9 cellular contexts compared by ENCODE assay signal in the genomic region with DNA sequence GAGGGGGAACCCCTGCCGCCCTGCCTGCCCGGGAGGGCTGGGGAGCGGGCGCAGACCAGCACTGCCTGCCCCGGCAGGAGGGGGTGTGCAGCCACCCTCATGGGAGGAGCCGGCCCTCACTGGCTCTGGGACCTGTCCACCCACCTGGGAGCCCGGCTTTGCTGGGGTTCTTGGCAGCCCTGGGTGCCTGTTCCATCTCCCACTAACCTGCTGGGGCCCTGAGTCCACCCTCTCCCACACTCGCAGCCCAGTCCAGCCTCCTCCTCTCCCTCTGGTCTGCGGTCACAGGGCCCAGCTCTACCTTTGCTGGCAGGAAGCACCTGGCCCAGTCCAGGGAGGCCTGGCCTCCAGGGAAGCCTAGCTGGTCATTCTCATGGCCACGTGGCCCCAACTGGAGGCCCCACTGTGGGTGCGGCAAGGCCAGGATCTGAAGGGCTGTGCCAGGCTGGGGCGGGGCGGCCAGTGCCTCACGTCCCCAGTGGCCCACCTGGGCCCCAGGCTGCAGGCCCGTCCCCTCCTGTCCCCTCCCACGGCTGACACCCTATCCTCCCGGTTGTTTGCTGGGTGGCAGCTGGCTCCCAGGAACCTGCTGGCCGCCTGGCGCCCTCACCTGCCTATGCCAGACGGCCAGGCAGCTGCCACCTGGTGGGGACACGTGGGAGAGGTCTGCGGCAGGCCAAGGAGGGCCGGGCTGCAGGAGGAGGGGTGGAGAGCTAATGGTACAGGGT. TPM values are rescaled to one million over a fixed set of nuclear protein-coding genes. Genes with fewer than 3 reads are reported as not detected.
DNase-seq lines count a peak whose midpoint lies in the region; ATAC-seq and TF ChIP-seq lines count a peak whose summit lies in the region.
"Had no signal": no experiment of that assay in that cellular context is flagged by ENCODE, and none has a peak within 500 bp of the region (broad histone marks: within the 10 kb centered on the region; RNA-seq: fewer than 3 reads in every experiment).

A gene (minus strand): TSS at position 393 of the 728 bp plus-strand sequence. CDS start 721 bp downstream, outside the sequence.

- peak; percentile 48 for TF ChIP-seq RAD21 in SK-N-SH (IDR thresholded peaks at IDR 0.05; ENCODE audit: low read length)

- TF ChIP-seq CTCF in SK-N-SH (IDR thresholded peaks at IDR 0.05) = peak; percentile 53

- H3K27me3 ChIP-seq in MG63 = no peaks in the 10 kb centered on the region
- H3K27me3 ChIP-seq in SK-N-SH (ENCODE audit: insufficient read depth) = no peaks in the 10 kb centered on the region
- H3K27me3 ChIP-seq in mucosa of stomach (ENCODE audit: control insufficient read depth, insufficient read depth, low read length) = no peaks in the 10 kb centered on the region

- TF ChIP-seq EP300 in SK-N-SH (IDR thresholded peaks at IDR 0.05; ENCODE audit: borderline replicate concordance in 1 of 2, low read depth in 1 of 2, low read length in 1 of 2) = no peak

- peak within 1 kb of the TSS; percentile 48; the same call in 1 of the 2 replicates for H3K4me2 ChIP-seq in SK-N-SH

- H3K36me3 ChIP-seq in MG63 (no peaks in the 10 kb centered on the region), SK-N-SH (replicated peaks in 1 of 2; ENCODE audit: control insufficient read depth in 1 of 2, insufficient read depth in 2 of 2, low read length in 1 of 2) (no peaks in the 10 kb centered on the region), mucosa of stomach (ENCODE audit: control insufficient read depth, insufficient read depth, low read length) (no peaks in the 10 kb centered on the region)

- no peaks in the 10 kb centered on the region for H3K9me2 ChIP-seq in SK-N-SH

- peak within 1 kb of the TSS in 1 of 2 experiments; percentile 16; a peak in 1 of 4 replicates for H3K27ac ChIP-seq in SK-N-SH (ENCODE audit: low read depth in 2 of 2, low read length in 1 of 2)

- peak within 1 kb of the TSS; percentile 79 for H2AFZ ChIP-seq in SK-N-SH (ENCODE audit: low read depth)

- no peaks in the 10 kb centered on the region for H4K20me1 ChIP-seq in SK-N-SH (ENCODE audit: insufficient read depth)

- H3K9ac ChIP-seq in SK-N-SH (peak within 1 kb of the TSS; percentile 51; the same call in 1 of the 2 replicates), mucosa of stomach (ENCODE audit: low read length) (peak within 1 kb of the TSS; percentile 73)

- H3K4me1 ChIP-seq in SK-N-SH (ENCODE audit: control insufficient read depth in 1 of 2, insufficient read depth in 2 of 2, low read depth in 1 of 2, low read length in 1 of 2) (peaks cover 14% of the 10 kb centered on the region in 2 experiments; a peak in 3 of 4 replicates), mucosa of stomach (ENCODE audit: control insufficient read depth, insufficient read depth, low read length) (peaks cover 51% of the 10 kb centered on the region)

- no peak within 1 kb of the TSS for H3K4me3 ChIP-seq in MG63
- H3K4me3 ChIP-seq in SK-N-SH (ENCODE audit: low read depth in 2 of 2, low read length in 1 of 2) = no peak within 1 kb of the TSS
- peak within 1 kb of the TSS; percentile 46 for H3K4me3 ChIP-seq in mucosa of stomach (ENCODE audit: low read length)

- H3K79me2 ChIP-seq in SK-N-SH (ENCODE audit: insufficient read depth) = no peaks in the 10 kb centered on the region

- peaks cover 12% of the 10 kb centered on the region for H3F3A ChIP-seq in SK-N-SH (replicated peaks; ENCODE audit: insufficient read depth)

- peak; percentile 88 for DNase-seq in DMS79 treated with DMSO at 0.1 percent for 48 hours (lab: John Stamatoyannopoulos, UW)
- peak; percentile 25 for DNase-seq in MG63
- peak; percentile 88 for DNase-seq in SK-N-SH
- peak; percentile 72 for DNase-seq in cerebellum (ENCODE audit: low spot score)
- DNase-seq: natural killer cell had no signal

- H3K9me3 ChIP-seq in MG63 (no peaks in the 10 kb centered on the region), SK-N-SH (no peaks in the 10 kb centered on the region), mucosa of stomach (ENCODE audit: control insufficient read depth, low read length) (no peaks in the 10 kb centered on the region)

- POLR2A ChIA-PET in SK-N-SH (lab: Yijun Ruan, JAX) = interaction anchor here (0.6 to 0.7 kb wide), 2 partner anchors 11 to 841 kb away, joined by 3 read pairs; no protein-coding TSS in a partner anchor

- CTCF ChIA-PET in SK-N-SH (lab: Yijun Ruan, JAX) = interaction anchor here (0.6 to 3.4 kb wide), 22 partner anchors 9 to 674 kb away, joined by 3 to 24 read pairs (median 4); no protein-coding TSS in a partner anchor

- ATAC-seq in HG03045 (IDR thresholded peaks at IDR 0.05; ENCODE audit: unreplicated experiment) (no peak), GM19035 (IDR thresholded peaks at IDR 0.05; ENCODE audit: unreplicated experiment) (no peak), HG02852 (IDR thresholded peaks at IDR 0.05; ENCODE audit: unreplicated experiment) (no peak)

- 75% methylated on average over 9 of the region's 23 CpGs for WGBS in SK-N-SH (ENCODE audit: low lambda C conversion rate)

TF ChIP-seq in SK-N-SH, 30 proteins besides CTCF, POLR2A, EP300 and RAD21:
- TF ChIP-seq TEAD4 (IDR thresholded peaks at IDR 0.05; ENCODE audit: borderline replicate concordance, insufficient read depth) (no peak), SMC3 (IDR thresholded peaks at IDR 0.05; ENCODE audit: low read depth, low read length) (peak; percentile 61)

RNA-seq across cellular contexts. Expression of the gene that starts here (rescaled TPM):
- not detected in 2 replicates for total RNA-seq in MG63 (2014; rRNA removed; shearing (Covaris generic); ENCODE audit: low replicate concordance)
- 1.5 and 1.8 TPM in 2 replicates for polyA plus RNA-seq in SK-N-SH (2012; rRNA removed)
- polyA plus RNA-seq in SK-N-SH (2012; cell fraction: cytosol; rRNA removed) = 0.43 and 0.46 TPM in 2 replicates
- polyA plus RNA-seq in SK-N-SH (2012; cell fraction: nucleus; rRNA removed) = 6.5 and 6.7 TPM in 2 replicates
- total RNA-seq in cerebellum = 0.18 TPM

Comparison
In these comparisons a context has a peak if more than half of its experiments do, and no peak if none do; other contexts are left out.
1. Peak in DNase-seq in MG63; RNA of the gene not detected or under 1 TPM.
2. Peak in DNase-seq in cerebellum; RNA of the gene not detected or under 1 TPM.
3. DNase-seq: peak in every context shown above with its lines; median percentile 88 in DMS79 treated with DMSO at 0.1 percent for 48 hours; 88 in SK-N-SH; 72 in cerebellum; 25 in MG63.